In the genomic region with DNA sequence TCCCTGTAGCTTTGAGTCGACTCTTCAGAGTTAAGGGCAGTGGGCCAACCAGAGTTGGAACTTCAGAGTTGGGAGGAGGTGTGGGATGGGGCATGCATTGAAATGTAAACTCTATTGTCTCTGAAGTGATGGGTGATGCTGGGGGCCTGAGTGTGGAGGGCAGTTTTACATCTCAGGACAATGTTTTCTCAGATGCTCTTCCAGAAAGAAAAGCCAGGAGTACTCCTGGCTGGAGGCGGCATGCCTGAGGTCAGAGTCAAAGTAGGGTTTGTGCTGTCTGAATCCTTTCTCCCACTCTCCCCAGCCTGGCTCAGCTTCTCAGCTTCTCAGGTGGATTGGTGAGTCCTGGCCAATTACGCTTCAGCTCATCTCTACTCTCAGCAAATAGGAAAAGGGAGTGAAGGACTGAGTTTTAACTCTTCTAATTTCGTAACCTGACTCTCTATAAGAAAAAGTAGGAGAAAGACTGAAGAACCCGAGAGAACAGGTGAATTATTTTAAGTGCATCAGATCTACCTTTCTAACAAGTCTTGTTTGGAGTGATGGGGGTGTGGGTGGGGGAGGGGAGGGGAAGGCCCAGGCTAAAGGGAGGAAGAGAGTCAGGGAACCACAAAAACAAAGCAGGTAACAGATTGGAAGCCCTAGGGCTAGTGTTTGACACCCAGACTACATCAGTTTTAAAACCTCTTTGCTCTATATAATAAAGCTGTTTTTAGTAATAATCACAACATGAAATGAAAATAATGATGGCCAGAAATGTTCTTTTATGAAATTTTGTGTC, we compare ENCODE assay signal across 2 cellular contexts.
TF ChIP-seq lines count a peak whose summit lies in the region.

No MANE protein-coding gene starts in this region.

TF ChIP-seq in GM23338, 12 proteins besides CTCF, POLR2A, EP300 and RAD21 (continues in another document):
- TF ChIP-seq ZNF462 (CRISPR knock-in tag; IDR thresholded peaks at IDR 0.05) (peak; percentile 81), EZH2 (IDR thresholded peaks at IDR 0.05; ENCODE audit: low read depth, unreplicated experiment) (no peak), ETS1 (IDR thresholded peaks at IDR 0.05) (no peak), ZNF114 (CRISPR knock-in tag; IDR thresholded peaks at IDR 0.05) (peak; percentile 34; the same call in 1 of the 2 replicates), JUNB (IDR thresholded peaks at IDR 0.05; ENCODE audit: unreplicated experiment) (no peak), EZH2phosphoT487 (IDR thresholded peaks at IDR 0.05; ENCODE audit: unreplicated experiment) (no peak)
- TF ChIP-seq, protein P1, sequence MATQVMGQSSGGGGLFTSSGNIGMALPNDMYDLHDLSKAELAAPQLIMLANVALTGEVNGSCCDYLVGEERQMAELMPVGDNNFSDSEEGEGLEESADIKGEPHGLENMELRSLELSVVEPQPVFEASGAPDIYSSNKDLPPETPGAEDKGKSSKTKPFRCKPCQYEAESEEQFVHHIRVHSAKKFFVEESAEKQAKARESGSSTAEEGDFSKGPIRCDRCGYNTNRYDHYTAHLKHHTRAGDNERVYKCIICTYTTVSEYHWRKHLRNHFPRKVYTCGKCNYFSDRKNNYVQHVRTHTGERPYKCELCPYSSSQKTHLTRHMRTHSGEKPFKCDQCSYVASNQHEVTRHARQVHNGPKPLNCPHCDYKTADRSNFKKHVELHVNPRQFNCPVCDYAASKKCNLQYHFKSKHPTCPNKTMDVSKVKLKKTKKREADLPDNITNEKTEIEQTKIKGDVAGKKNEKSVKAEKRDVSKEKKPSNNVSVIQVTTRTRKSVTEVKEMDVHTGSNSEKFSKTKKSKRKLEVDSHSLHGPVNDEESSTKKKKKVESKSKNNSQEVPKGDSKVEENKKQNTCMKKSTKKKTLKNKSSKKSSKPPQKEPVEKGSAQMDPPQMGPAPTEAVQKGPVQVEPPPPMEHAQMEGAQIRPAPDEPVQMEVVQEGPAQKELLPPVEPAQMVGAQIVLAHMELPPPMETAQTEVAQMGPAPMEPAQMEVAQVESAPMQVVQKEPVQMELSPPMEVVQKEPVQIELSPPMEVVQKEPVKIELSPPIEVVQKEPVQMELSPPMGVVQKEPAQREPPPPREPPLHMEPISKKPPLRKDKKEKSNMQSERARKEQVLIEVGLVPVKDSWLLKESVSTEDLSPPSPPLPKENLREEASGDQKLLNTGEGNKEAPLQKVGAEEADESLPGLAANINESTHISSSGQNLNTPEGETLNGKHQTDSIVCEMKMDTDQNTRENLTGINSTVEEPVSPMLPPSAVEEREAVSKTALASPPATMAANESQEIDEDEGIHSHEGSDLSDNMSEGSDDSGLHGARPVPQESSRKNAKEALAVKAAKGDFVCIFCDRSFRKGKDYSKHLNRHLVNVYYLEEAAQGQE (IDR thresholded peaks at IDR 0.05; ENCODE audit: unreplicated experiment): no peak

TF ChIP-seq in WTC11, 78 proteins besides CTCF, POLR2A, EP300 and RAD21 (continued from another document):
- TF ChIP-seq FOXP1 (CRISPR knock-in tag; IDR thresholded peaks at IDR 0.05; ENCODE audit: borderline replicate concordance) (no peak), E2F1 (CRISPR knock-in tag; IDR thresholded peaks at IDR 0.05) (no peak), NR3C1 (CRISPR knock-in tag; conservative IDR thresholded peaks at IDR 0.05; ENCODE audit: low read depth) (no peak), CREM (CRISPR knock-in tag; IDR thresholded peaks at IDR 0.05) (no peak), CREB1 (CRISPR knock-in tag; IDR thresholded peaks at IDR 0.05) (no peak), CDX4 (CRISPR knock-in tag; IDR thresholded peaks at IDR 0.05; ENCODE audit: borderline replicate concordance) (no peak), ETV6 (CRISPR knock-in tag; IDR thresholded peaks at IDR 0.05) (peak; percentile 44; the same call in 1 of the 2 replicates), NFYB (CRISPR knock-in tag; conservative IDR thresholded peaks at IDR 0.05; ENCODE audit: low read depth) (0 out of 2 replicates have a peak, but pooled peaks have one; percentile 18), NFE2L1 (CRISPR knock-in tag; IDR thresholded peaks at IDR 0.05) (no peak), PRDM15 (CRISPR knock-in tag; IDR thresholded peaks at IDR 0.05) (no peak), FOXK1 (CRISPR knock-in tag; IDR thresholded peaks at IDR 0.05) (0 out of 2 replicates have a peak, but pooled peaks have one; percentile 59), HMGA2 (CRISPR knock-in tag; IDR thresholded peaks at IDR 0.05) (no peak), SP1 (CRISPR knock-in tag; conservative IDR thresholded peaks at IDR 0.05) (0 out of 2 replicates have a peak, but pooled peaks have one; percentile 23)
- TF ChIP-seq, protein P2, sequence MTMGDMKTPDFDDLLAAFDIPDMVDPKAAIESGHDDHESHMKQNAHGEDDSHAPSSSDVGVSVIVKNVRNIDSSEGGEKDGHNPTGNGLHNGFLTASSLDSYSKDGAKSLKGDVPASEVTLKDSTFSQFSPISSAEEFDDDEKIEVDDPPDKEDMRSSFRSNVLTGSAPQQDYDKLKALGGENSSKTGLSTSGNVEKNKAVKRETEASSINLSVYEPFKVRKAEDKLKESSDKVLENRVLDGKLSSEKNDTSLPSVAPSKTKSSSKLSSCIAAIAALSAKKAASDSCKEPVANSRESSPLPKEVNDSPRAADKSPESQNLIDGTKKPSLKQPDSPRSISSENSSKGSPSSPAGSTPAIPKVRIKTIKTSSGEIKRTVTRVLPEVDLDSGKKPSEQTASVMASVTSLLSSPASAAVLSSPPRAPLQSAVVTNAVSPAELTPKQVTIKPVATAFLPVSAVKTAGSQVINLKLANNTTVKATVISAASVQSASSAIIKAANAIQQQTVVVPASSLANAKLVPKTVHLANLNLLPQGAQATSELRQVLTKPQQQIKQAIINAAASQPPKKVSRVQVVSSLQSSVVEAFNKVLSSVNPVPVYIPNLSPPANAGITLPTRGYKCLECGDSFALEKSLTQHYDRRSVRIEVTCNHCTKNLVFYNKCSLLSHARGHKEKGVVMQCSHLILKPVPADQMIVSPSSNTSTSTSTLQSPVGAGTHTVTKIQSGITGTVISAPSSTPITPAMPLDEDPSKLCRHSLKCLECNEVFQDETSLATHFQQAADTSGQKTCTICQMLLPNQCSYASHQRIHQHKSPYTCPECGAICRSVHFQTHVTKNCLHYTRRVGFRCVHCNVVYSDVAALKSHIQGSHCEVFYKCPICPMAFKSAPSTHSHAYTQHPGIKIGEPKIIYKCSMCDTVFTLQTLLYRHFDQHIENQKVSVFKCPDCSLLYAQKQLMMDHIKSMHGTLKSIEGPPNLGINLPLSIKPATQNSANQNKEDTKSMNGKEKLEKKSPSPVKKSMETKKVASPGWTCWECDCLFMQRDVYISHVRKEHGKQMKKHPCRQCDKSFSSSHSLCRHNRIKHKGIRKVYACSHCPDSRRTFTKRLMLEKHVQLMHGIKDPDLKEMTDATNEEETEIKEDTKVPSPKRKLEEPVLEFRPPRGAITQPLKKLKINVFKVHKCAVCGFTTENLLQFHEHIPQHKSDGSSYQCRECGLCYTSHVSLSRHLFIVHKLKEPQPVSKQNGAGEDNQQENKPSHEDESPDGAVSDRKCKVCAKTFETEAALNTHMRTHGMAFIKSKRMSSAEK (CRISPR knock-in tag; IDR thresholded peaks at IDR 0.05; ENCODE audit: borderline replicate concordance): 0 out of 2 replicates have a peak, but pooled peaks have one; percentile 56
- TF ChIP-seq, protein P3, sequence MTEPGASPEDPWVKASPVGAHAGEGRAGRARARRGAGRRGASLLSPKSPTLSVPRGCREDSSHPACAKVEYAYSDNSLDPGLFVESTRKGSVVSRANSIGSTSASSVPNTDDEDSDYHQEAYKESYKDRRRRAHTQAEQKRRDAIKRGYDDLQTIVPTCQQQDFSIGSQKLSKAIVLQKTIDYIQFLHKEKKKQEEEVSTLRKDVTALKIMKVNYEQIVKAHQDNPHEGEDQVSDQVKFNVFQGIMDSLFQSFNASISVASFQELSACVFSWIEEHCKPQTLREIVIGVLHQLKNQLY (CRISPR knock-in tag; IDR thresholded peaks at IDR 0.05): no peak
